13 cellular contexts compared by ENCODE assay signal in the genomic region with DNA sequence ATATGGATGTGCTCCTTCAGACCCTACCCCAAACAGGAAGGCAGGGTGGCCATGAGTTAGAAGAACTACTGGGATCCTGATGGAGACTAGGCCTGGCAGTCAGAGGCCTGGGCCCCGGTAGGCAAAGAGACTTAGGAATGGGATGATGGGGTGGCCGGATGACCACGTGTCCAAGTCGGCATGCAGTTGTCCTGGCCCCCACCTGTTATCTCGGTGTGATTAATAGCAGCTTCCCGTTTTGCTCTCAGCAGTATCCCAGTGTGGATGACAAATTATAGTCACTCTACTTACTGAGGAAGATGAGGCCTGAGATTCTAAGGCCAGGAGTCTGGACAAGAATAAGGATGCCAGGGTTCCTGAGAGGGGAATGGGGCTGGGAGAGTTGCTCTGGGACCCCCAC. TPM values are rescaled to one million over a fixed set of nuclear protein-coding genes. Genes with fewer than 3 reads are reported as not detected.
DNase-seq lines count a peak whose midpoint lies in the region; ATAC-seq, FAIRE-seq and TF ChIP-seq lines count a peak whose summit lies in the region.
"Had no signal": no experiment of that assay in that cellular context is flagged by ENCODE, and none has a peak within 500 bp of the region (broad histone marks: within the 10 kb centered on the region; RNA-seq: fewer than 3 reads in every experiment).

No MANE protein-coding gene starts in this region.

- H3K4me3 ChIP-seq in HepG2 (replicated peaks in 1 of 3; ENCODE audit: insufficient read depth in 1 of 3, low read depth in 2 of 3, low read length in 3 of 3) (peak overlapping the region in 1 of 3 experiments; percentile 28; a peak in 1 of 6 replicates), right lobe of liver (no peak overlapping the region), neuronal stem cell (ENCODE audit: low read length in 2 of 2) (no peak overlapping the region), vagina (no peak overlapping the region)

- no peak overlapping the region for H2BK12ac ChIP-seq in neuronal stem cell (ENCODE audit: low read length)

- H3K23ac ChIP-seq in neuronal stem cell (ENCODE audit: low read depth, low read length, poor library complexity), result no peak overlapping the region

- H3K14ac ChIP-seq in neuronal stem cell (ENCODE audit: low read length), result no peak overlapping the region

- no peaks in the 10 kb centered on the region for H3K27me3 ChIP-seq in HepG2 (ENCODE audit: control insufficient read depth in 1 of 2, insufficient read depth in 2 of 2, low read length in 2 of 2)
- H3K27me3 ChIP-seq in right lobe of liver, result no peaks in the 10 kb centered on the region
- H3K27me3 ChIP-seq in neuronal stem cell (ENCODE audit: control insufficient read depth in 3 of 3, insufficient read depth in 3 of 3, low read depth in 1 of 3, low read length in 3 of 3), result peaks cover 0 to 34% (median 10%) of the 10 kb centered on the region in 3 experiments
- H3K27me3 ChIP-seq in vagina, result no peaks in the 10 kb centered on the region

- H2BK120ac ChIP-seq in neuronal stem cell (ENCODE audit: low read depth, low read length), result no peak overlapping the region

- no peak for DNase-seq in HepG2 (ENCODE audit: low spot score)
- DNase-seq in right lobe of liver, result no peak
- no peak for DNase-seq in caudate nucleus (lab: John Stamatoyannopoulos, UW)
- no peak for DNase-seq in neuronal stem cell (ENCODE audit: low spot score)
- DNase-seq in vagina (ENCODE audit: extremely low spot score in 2 of 2), result no peak
- DNase-seq in NCI-H524 treated with DMSO at 0.1 percent for 48 hours (lab: John Stamatoyannopoulos, UW), result no peak
- DNase-seq: C1 segment of cervical spinal cord, KBM-7, NCI-H2029 treated with DMSO at 0.1 percent for 48 hours had no signal

- CTCF ChIA-PET in HepG2 (lab: Yijun Ruan, JAX; ENCODE audit: low intra/inter-chr PET ratio, low total read pairs), result no interaction called here

- H3K79me1 ChIP-seq in neuronal stem cell (ENCODE audit: low read depth, low read length), result peaks cover 3% of the 10 kb centered on the region

- H4K8ac ChIP-seq in neuronal stem cell (ENCODE audit: low read depth, low read length), result no peak overlapping the region

- H3K18ac ChIP-seq in neuronal stem cell (ENCODE audit: low read length), result no peak overlapping the region

- no peak for FAIRE-seq in HepG2 (lab: Jason Lieb, UNC)
- FAIRE-seq: colon had no signal

- TF ChIP-seq POLR2A in HepG2 (IDR thresholded peaks at IDR 0.05; ENCODE audit: insufficient read depth in 1 of 2, low read depth in 2 of 2, low read length in 2 of 2), result no peak
- TF ChIP-seq POLR2A in right lobe of liver (IDR thresholded peaks at IDR 0.05), result no peak
- no peak for TF ChIP-seq POLR2A in vagina (IDR thresholded peaks at IDR 0.05)

- H3K4ac ChIP-seq in neuronal stem cell (ENCODE audit: low read length), result no peak overlapping the region

- no peak for TF ChIP-seq EP300 in HepG2 (IDR thresholded peaks at IDR 0.05; ENCODE audit: low read depth in 2 of 2, low read length in 2 of 2)
- no peak for TF ChIP-seq EP300 in HepG2 (CRISPR knock-in tag; IDR thresholded peaks at IDR 0.05; ENCODE audit: borderline replicate concordance)

- ATAC-seq in HepG2 (peak; percentile 7; the same call in 1 of the 3 replicates), right lobe of liver (no peak), GM19452 (IDR thresholded peaks at IDR 0.05; ENCODE audit: unreplicated experiment) (no peak), HG02840 (IDR thresholded peaks at IDR 0.05; ENCODE audit: low FRiP score, unreplicated experiment) (no peak)

- H3K36me3 ChIP-seq in HepG2 (replicated peaks in 1 of 2; ENCODE audit: control insufficient read depth in 1 of 2, insufficient read depth in 2 of 2, low read length in 2 of 2), result no peaks in the 10 kb centered on the region
- H3K36me3 ChIP-seq in right lobe of liver, result no peaks in the 10 kb centered on the region
- H3K36me3 ChIP-seq in neuronal stem cell (replicated peaks in 1 of 2; ENCODE audit: control insufficient read depth in 2 of 2, insufficient read depth in 2 of 2, low read length in 2 of 2), result no peaks in the 10 kb centered on the region
- H3K36me3 ChIP-seq in vagina, result no peaks in the 10 kb centered on the region
- H3K36me3 ChIP-seq: neutrophil had no signal

- H3K79me2 ChIP-seq in HepG2 (ENCODE audit: insufficient read depth, low read length), result no peaks in the 10 kb centered on the region

- TF ChIP-seq CTCF in HepG2 (CRISPR knock-in tag; IDR thresholded peaks at IDR 0.05) (no peak), right lobe of liver (IDR thresholded peaks at IDR 0.05) (no peak), vagina (IDR thresholded peaks at IDR 0.05) (no peak)

- H2AFZ ChIP-seq in HepG2 (ENCODE audit: low read length) (no peak overlapping the region), neuronal stem cell (ENCODE audit: low read length) (no peak overlapping the region)

- no peak overlapping the region for H2BK15ac ChIP-seq in neuronal stem cell (ENCODE audit: low read length)

- POLR2A ChIA-PET in HepG2 (lab: Yijun Ruan, JAX), result interaction anchor here (1.3 to 3.9 kb wide), 2 partner anchors 8 to 10 kb away, joined by 10 to 18 read pairs; a partner anchor contains a TSS

- no TSS peak for BruUV-seq in HepG2 (replicated peaks; lab: Mats Ljungman, UMichigan)

- H3K4me1 ChIP-seq in HepG2 (ENCODE audit: insufficient read depth, low read length) (peaks cover 52% of the 10 kb centered on the region), right lobe of liver (peaks cover 0 to 4% (median 0%) of the 10 kb centered on the region in 4 donors), neuronal stem cell (ENCODE audit: control insufficient read depth in 2 of 2, insufficient read depth in 1 of 2, low read depth in 1 of 2, low read length in 2 of 2) (peaks cover 4 to 6% of the 10 kb centered on the region in 2 donors), vagina (peaks cover 24% of the 10 kb centered on the region)

- no peak for TF ChIP-seq RAD21 in HepG2 (CRISPR knock-in tag; IDR thresholded peaks at IDR 0.05)

- intact Hi-C loops in HepG2 (cut with micrococcal nuclease; ENCODE audit: unreplicated experiment) (no loop called here), right lobe of liver (cut with DNase I) (no loop called here), vagina (cut with DNase I) (no loop called here)

- H4K91ac ChIP-seq in neuronal stem cell (ENCODE audit: low read depth, low read length, poor library complexity), result no peak overlapping the region

- H3K4me2 ChIP-seq in HepG2 (ENCODE audit: low read depth, low read length), result peak overlapping the region; percentile 65
- no peak overlapping the region for H3K4me2 ChIP-seq in neuronal stem cell (ENCODE audit: insufficient read depth, low read length, poor library complexity, severe bottlenecking)

- H3K9ac ChIP-seq in HepG2 (ENCODE audit: insufficient read depth, low read depth, low read length) (no peak overlapping the region), neuronal stem cell (ENCODE audit: low read depth, low read length, poor library complexity) (no peak overlapping the region)

- H3K27ac ChIP-seq in HepG2 (ENCODE audit: extremely low read length, insufficient read depth, low read length) (no peak overlapping the region), right lobe of liver (no peak overlapping the region), caudate nucleus (ENCODE audit: low read depth, low read length) (peak overlapping the region; percentile 94), neuronal stem cell (replicated peaks; ENCODE audit: low read length) (no peak overlapping the region), vagina (peak overlapping the region; percentile 82)
- H3K27ac ChIP-seq: neutrophil had no signal

- H3K9me3 ChIP-seq in HepG2 (ENCODE audit: low read length) (no peaks in the 10 kb centered on the region), right lobe of liver (no peaks in the 10 kb centered on the region), neuronal stem cell (replicated peaks in 1 of 2; ENCODE audit: control insufficient read depth in 2 of 2, insufficient read depth in 1 of 2, low read depth in 1 of 2, low read length in 2 of 2) (no peaks in the 10 kb centered on the region), vagina (no peaks in the 10 kb centered on the region)
- H3K9me3 ChIP-seq: neutrophil had no signal

- H2AK5ac ChIP-seq in neuronal stem cell (ENCODE audit: low read depth, low read length), result no peak overlapping the region

- H2BK5ac ChIP-seq in neuronal stem cell (ENCODE audit: low read length), result peak overlapping the region; percentile 26

- 24% methylated on average over 6 of the region's 6 CpGs for WGBS in HepG2 (ENCODE audit: low lambda C conversion rate)
- no CpG with 5 or more reads among the region's 6 CpGs for WGBS in right lobe of liver (ENCODE audit: insufficient coverage, low coverage, low lambda C conversion rate, missing lambda C conversion rate)
- WGBS in neuronal stem cell (ENCODE audit: extremely low coverage in 2 of 2, insufficient read length in 2 of 2, insufficient replicate concordance in 1 of 2), 2 donors, result no CpG with 5 or more reads among the region's 6 CpGs

- H4K20me1 ChIP-seq in HepG2 (ENCODE audit: insufficient read depth, low read length), result no peaks in the 10 kb centered on the region

- in situ Hi-C loops in HepG2 (cut with HindIII; ENCODE audit: extremely low pct_ligation_motif_present, low pct_unique_long_range_greater_than_20kb), result no loop called here

RNA-seq across cellular contexts. Expression of a gene that starts 1.5 kb away (rescaled TPM):
- total RNA-seq in HepG2 (2016; rRNA removed; fragmentation: Illumina TruSeq; extraction: Trizol) (0.73 and 0.93 TPM in 2 replicates), right lobe of liver (10 to 100 TPM in 4 of 6 experiments, 1 to 10 TPM in 2; 6.1 to 14.7 (median 11.4) TPM), vagina (60.6 TPM)
- 3.9 and 4.8 TPM in 2 replicates for total RNA-seq in HepG2 (2016; cell fraction: cytosol; rRNA removed; fragmentation: Illumina TruSeq; extraction: Trizol; ENCODE audit: low read depth)
- 0.97 and 1.6 TPM in 2 replicates for total RNA-seq in HepG2 (2016; cell fraction: insoluble cytoplasmic fraction; rRNA removed; fragmentation: Illumina TruSeq; extraction: Trizol)
- 3.9 and 5.7 TPM in 2 replicates for total RNA-seq in HepG2 (2016; cell fraction: membrane; rRNA removed; fragmentation: Illumina TruSeq; extraction: Trizol)
- 1.2 TPM in 1 of 2 replicates, not detected in the other for total RNA-seq in HepG2 (2016; cell fraction: nucleus; rRNA removed; fragmentation: Illumina TruSeq; extraction: Trizol)
- 6.3 and 7.2 TPM in 2 replicates for polyA plus RNA-seq in HepG2 (2011; rRNA removed)
- polyA plus RNA-seq in HepG2 (2011; cell fraction: cytosol; rRNA removed), result 7.6 and 10.0 TPM in 2 replicates
- polyA plus RNA-seq in HepG2 (2011; cell fraction: nucleus; rRNA removed), result 5.3 and 5.4 TPM in 2 replicates
- polyA plus RNA-seq in HepG2 (2012), result 5.1 and 5.5 TPM in 2 replicates
- polyA plus RNA-seq in HepG2 (2016; cell fraction: cytosol; fragmentation: Illumina TruSeq; extraction: Trizol; ENCODE audit: low read depth), result 13.4 and 14.8 TPM in 2 replicates
- polyA plus RNA-seq in HepG2 (2016; cell fraction: insoluble cytoplasmic fraction; fragmentation: Illumina TruSeq; extraction: Trizol; ENCODE audit: low read depth), result 1.9 and 2.1 TPM in 2 replicates
- 12.4 and 14.7 TPM in 2 replicates for polyA plus RNA-seq in HepG2 (2016; cell fraction: membrane; fragmentation: Illumina TruSeq; extraction: Trizol; ENCODE audit: low read depth)
- polyA plus RNA-seq in HepG2 (2016; cell fraction: nucleus; fragmentation: Illumina TruSeq; extraction: Trizol; ENCODE audit: insufficient read depth, low read depth), result 1.4 and 2.2 TPM in 2 replicates
- 2.1 and 2.2 TPM in 2 replicates for polyA minus RNA-seq in HepG2 (2011; rRNA and poly(A)+ RNA removed; ENCODE audit: low replicate concordance)
- polyA minus RNA-seq in HepG2 (2011; cell fraction: cytosol; rRNA and poly(A)+ RNA removed), result 1.8 and 2.3 TPM in 2 replicates
- 0.99 and 1.0 TPM in 2 replicates for polyA minus RNA-seq in HepG2 (2011; cell fraction: nucleus; rRNA and poly(A)+ RNA removed)
- polyA plus RNA-seq in neuronal stem cell (2013, experiment 1 of 2), result 4.8 TPM
- 4.9 TPM for polyA plus RNA-seq in neuronal stem cell (2013, experiment 2 of 2)

RNA-seq across cellular contexts. Expression of a gene that starts 8.2 kb away (rescaled TPM):
- total RNA-seq in HepG2 (2016; rRNA removed; fragmentation: Illumina TruSeq; extraction: Trizol) (1.7 and 2.5 TPM in 2 replicates), right lobe of liver (10 to 100 TPM in 2 of 6 experiments, 1 to 10 TPM in 4; 4.3 to 13.0 (median 6.2) TPM), vagina (20.1 TPM)
- total RNA-seq in HepG2 (2016; cell fraction: cytosol; rRNA removed; fragmentation: Illumina TruSeq; extraction: Trizol; ENCODE audit: low read depth), result 0.20 and 0.79 TPM in 2 replicates
- total RNA-seq in HepG2 (2016; cell fraction: insoluble cytoplasmic fraction; rRNA removed; fragmentation: Illumina TruSeq; extraction: Trizol), result 2.0 and 2.2 TPM in 2 replicates
- 1.1 and 2.2 TPM in 2 replicates for total RNA-seq in HepG2 (2016; cell fraction: membrane; rRNA removed; fragmentation: Illumina TruSeq; extraction: Trizol)
- 2.9 and 3.2 TPM in 2 replicates for total RNA-seq in HepG2 (2016; cell fraction: nucleus; rRNA removed; fragmentation: Illumina TruSeq; extraction: Trizol)
- polyA plus RNA-seq in HepG2 (2011; rRNA removed), result 3.3 TPM in 2 replicates
- 2.2 TPM in 2 replicates for polyA plus RNA-seq in HepG2 (2011; cell fraction: cytosol; rRNA removed)
- polyA plus RNA-seq in HepG2 (2011; cell fraction: nucleus; rRNA removed), result 9.6 and 11.2 TPM in 2 replicates
- polyA plus RNA-seq in HepG2 (2012), result 2.6 and 3.9 TPM in 2 replicates
- 0.76 and 2.2 TPM in 2 replicates for polyA plus RNA-seq in HepG2 (2016; cell fraction: cytosol; fragmentation: Illumina TruSeq; extraction: Trizol; ENCODE audit: low read depth)
- polyA plus RNA-seq in HepG2 (2016; cell fraction: insoluble cytoplasmic fraction; fragmentation: Illumina TruSeq; extraction: Trizol; ENCODE audit: low read depth), result 3.1 and 3.7 TPM in 2 replicates
- polyA plus RNA-seq in HepG2 (2016; cell fraction: membrane; fragmentation: Illumina TruSeq; extraction: Trizol; ENCODE audit: low read depth), result 2.2 and 2.3 TPM in 2 replicates
- polyA plus RNA-seq in HepG2 (2016; cell fraction: nucleus; fragmentation: Illumina TruSeq; extraction: Trizol; ENCODE audit: insufficient read depth, low read depth), result 4.9 and 6.7 TPM in 2 replicates
- polyA minus RNA-seq in HepG2 (2011; rRNA and poly(A)+ RNA removed; ENCODE audit: low replicate concordance), result 2.2 and 7.1 TPM in 2 replicates
- 0.26 and 1.3 TPM in 2 replicates for polyA minus RNA-seq in HepG2 (2011; cell fraction: cytosol; rRNA and poly(A)+ RNA removed)
- 2.1 and 3.0 TPM in 2 replicates for polyA minus RNA-seq in HepG2 (2011; cell fraction: nucleus; rRNA and poly(A)+ RNA removed)
- 0.63 TPM for polyA plus RNA-seq in neuronal stem cell (2013, experiment 1 of 2)
- 0.62 TPM for polyA plus RNA-seq in neuronal stem cell (2013, experiment 2 of 2)

RNA-seq across cellular contexts. Expression of a gene that starts 11.4 kb away (rescaled TPM):
- 64.5 and 75.4 TPM in 2 replicates for total RNA-seq in HepG2 (2016; rRNA removed; fragmentation: Illumina TruSeq; extraction: Trizol)
- total RNA-seq in HepG2 (2016; cell fraction: cytosol; rRNA removed; fragmentation: Illumina TruSeq; extraction: Trizol; ENCODE audit: low read depth), result 46.1 and 48.3 TPM in 2 replicates
- 67.8 and 80.2 TPM in 2 replicates for total RNA-seq in HepG2 (2016; cell fraction: insoluble cytoplasmic fraction; rRNA removed; fragmentation: Illumina TruSeq; extraction: Trizol)
- total RNA-seq in HepG2 (2016; cell fraction: membrane; rRNA removed; fragmentation: Illumina TruSeq; extraction: Trizol), result 96.7 and 98.4 TPM in 2 replicates
- total RNA-seq in HepG2 (2016; cell fraction: nucleus; rRNA removed; fragmentation: Illumina TruSeq; extraction: Trizol), result 31.6 and 38.4 TPM in 2 replicates
- 55.8 and 57.3 TPM in 2 replicates for polyA plus RNA-seq in HepG2 (2011; rRNA removed)
- polyA plus RNA-seq in HepG2 (2011; cell fraction: cytosol; rRNA removed), result 51.2 and 51.8 TPM in 2 replicates
- polyA plus RNA-seq in HepG2 (2011; cell fraction: nucleus; rRNA removed), result 36.5 and 39.7 TPM in 2 replicates
- polyA plus RNA-seq in HepG2 (2012), result 20.5 and 25.7 TPM in 2 replicates
- polyA plus RNA-seq in HepG2 (2016; cell fraction: cytosol; fragmentation: Illumina TruSeq; extraction: Trizol; ENCODE audit: low read depth), result 29.8 and 32.5 TPM in 2 replicates
- polyA plus RNA-seq in HepG2 (2016; cell fraction: insoluble cytoplasmic fraction; fragmentation: Illumina TruSeq; extraction: Trizol; ENCODE audit: low read depth), result 66.8 and 75.8 TPM in 2 replicates
- 81.7 and 87.7 TPM in 2 replicates for polyA plus RNA-seq in HepG2 (2016; cell fraction: membrane; fragmentation: Illumina TruSeq; extraction: Trizol; ENCODE audit: low read depth)
- 52.7 and 61.4 TPM in 2 replicates for polyA plus RNA-seq in HepG2 (2016; cell fraction: nucleus; fragmentation: Illumina TruSeq; extraction: Trizol; ENCODE audit: insufficient read depth, low read depth)
- polyA minus RNA-seq in HepG2 (2011; rRNA and poly(A)+ RNA removed; ENCODE audit: low replicate concordance), result 67.9 and 190 TPM in 2 replicates
- 26.8 and 29.3 TPM in 2 replicates for polyA minus RNA-seq in HepG2 (2011; cell fraction: cytosol; rRNA and poly(A)+ RNA removed)
- 19.1 and 20.5 TPM in 2 replicates for polyA minus RNA-seq in HepG2 (2011; cell fraction: nucleus; rRNA and poly(A)+ RNA removed)
- 10 to 100 TPM; 12.3 to 33.9 (median 15.1) TPM for total RNA-seq in right lobe of liver
- 34.1 TPM for polyA plus RNA-seq in neuronal stem cell (2013, experiment 1 of 2)
- polyA plus RNA-seq in neuronal stem cell (2013, experiment 2 of 2), result 35.5 TPM
- total RNA-seq in vagina, result 60.2 TPM

RNA-seq across cellular contexts. Expression of a gene that starts 29.1 kb away (rescaled TPM):
- 4.1 and 10.3 TPM in 2 replicates for total RNA-seq in HepG2 (2016; rRNA removed; fragmentation: Illumina TruSeq; extraction: Trizol)
- total RNA-seq in HepG2 (2016; cell fraction: cytosol; rRNA removed; fragmentation: Illumina TruSeq; extraction: Trizol; ENCODE audit: low read depth), result 6.3 and 6.7 TPM in 2 replicates
- 3.2 and 7.8 TPM in 2 replicates for total RNA-seq in HepG2 (2016; cell fraction: insoluble cytoplasmic fraction; rRNA removed; fragmentation: Illumina TruSeq; extraction: Trizol)
- 7.2 and 7.7 TPM in 2 replicates for total RNA-seq in HepG2 (2016; cell fraction: membrane; rRNA removed; fragmentation: Illumina TruSeq; extraction: Trizol)
- total RNA-seq in HepG2 (2016; cell fraction: nucleus; rRNA removed; fragmentation: Illumina TruSeq; extraction: Trizol), result 3.2 and 9.0 TPM in 2 replicates
- polyA plus RNA-seq in HepG2 (2011; rRNA removed), result 104 and 124 TPM in 2 replicates
- 69.4 and 81.9 TPM in 2 replicates for polyA plus RNA-seq in HepG2 (2011; cell fraction: cytosol; rRNA removed)
- polyA plus RNA-seq in HepG2 (2011; cell fraction: nucleus; rRNA removed), result 15.4 and 16.3 TPM in 2 replicates
- polyA plus RNA-seq in HepG2 (2012), result 26.8 and 35.7 TPM in 2 replicates
- polyA plus RNA-seq in HepG2 (2016; cell fraction: cytosol; fragmentation: Illumina TruSeq; extraction: Trizol; ENCODE audit: low read depth), result 16.5 and 18.7 TPM in 2 replicates
- 17.2 and 20.1 TPM in 2 replicates for polyA plus RNA-seq in HepG2 (2016; cell fraction: insoluble cytoplasmic fraction; fragmentation: Illumina TruSeq; extraction: Trizol; ENCODE audit: low read depth)
- polyA plus RNA-seq in HepG2 (2016; cell fraction: membrane; fragmentation: Illumina TruSeq; extraction: Trizol; ENCODE audit: low read depth), result 24.5 and 25.8 TPM in 2 replicates
- polyA plus RNA-seq in HepG2 (2016; cell fraction: nucleus; fragmentation: Illumina TruSeq; extraction: Trizol; ENCODE audit: insufficient read depth, low read depth), result 16.1 and 21.1 TPM in 2 replicates
- polyA minus RNA-seq in HepG2 (2011; rRNA and poly(A)+ RNA removed; ENCODE audit: low replicate concordance), result 12.6 and 26.1 TPM in 2 replicates
- 7.6 and 9.9 TPM in 2 replicates for polyA minus RNA-seq in HepG2 (2011; cell fraction: cytosol; rRNA and poly(A)+ RNA removed)
- 4.6 and 6.2 TPM in 2 replicates for polyA minus RNA-seq in HepG2 (2011; cell fraction: nucleus; rRNA and poly(A)+ RNA removed)
- total RNA-seq in right lobe of liver, result 100 to 1,000 TPM in 1 of 6 experiments, 10 to 100 TPM in 5; 31.6 to 179 (median 51.1) TPM
- polyA plus RNA-seq in neuronal stem cell (2013, experiment 1 of 2), result 0.13 TPM
- polyA plus RNA-seq in neuronal stem cell (2013, experiment 2 of 2), result 0.15 TPM
- total RNA-seq in vagina, result 40.0 TPM

RNA-seq across cellular contexts. Expression of a gene that starts 33.3 kb away (rescaled TPM):
- total RNA-seq in HepG2 (2016; rRNA removed; fragmentation: Illumina TruSeq; extraction: Trizol) (59.5 and 112 TPM in 2 replicates), right lobe of liver (100 to 1,000 TPM in 2 of 6 experiments, 10 to 100 TPM in 4; 54.2 to 199 (median 63.3) TPM), vagina (73.4 TPM)
- total RNA-seq in HepG2 (2016; cell fraction: cytosol; rRNA removed; fragmentation: Illumina TruSeq; extraction: Trizol; ENCODE audit: low read depth), result 17.5 and 21.1 TPM in 2 replicates
- total RNA-seq in HepG2 (2016; cell fraction: insoluble cytoplasmic fraction; rRNA removed; fragmentation: Illumina TruSeq; extraction: Trizol), result 62.6 and 101 TPM in 2 replicates
- 24.3 and 28.7 TPM in 2 replicates for total RNA-seq in HepG2 (2016; cell fraction: membrane; rRNA removed; fragmentation: Illumina TruSeq; extraction: Trizol)
- 84.0 and 86.6 TPM in 2 replicates for total RNA-seq in HepG2 (2016; cell fraction: nucleus; rRNA removed; fragmentation: Illumina TruSeq; extraction: Trizol)
- 127 and 167 TPM in 2 replicates for polyA plus RNA-seq in HepG2 (2011; rRNA removed)
- 188 and 194 TPM in 2 replicates for polyA plus RNA-seq in HepG2 (2011; cell fraction: cytosol; rRNA removed)
- 91.5 and 103 TPM in 2 replicates for polyA plus RNA-seq in HepG2 (2011; cell fraction: nucleus; rRNA removed)
- 56.7 and 59.6 TPM in 2 replicates for polyA plus RNA-seq in HepG2 (2012)
- 12.2 and 12.9 TPM in 2 replicates for polyA plus RNA-seq in HepG2 (2016; cell fraction: cytosol; fragmentation: Illumina TruSeq; extraction: Trizol; ENCODE audit: low read depth)
- 73.5 and 77.4 TPM in 2 replicates for polyA plus RNA-seq in HepG2 (2016; cell fraction: insoluble cytoplasmic fraction; fragmentation: Illumina TruSeq; extraction: Trizol; ENCODE audit: low read depth)
- polyA plus RNA-seq in HepG2 (2016; cell fraction: membrane; fragmentation: Illumina TruSeq; extraction: Trizol; ENCODE audit: low read depth), result 22.9 and 23.5 TPM in 2 replicates
- 172 and 177 TPM in 2 replicates for polyA plus RNA-seq in HepG2 (2016; cell fraction: nucleus; fragmentation: Illumina TruSeq; extraction: Trizol; ENCODE audit: insufficient read depth, low read depth)
- polyA minus RNA-seq in HepG2 (2011; rRNA and poly(A)+ RNA removed; ENCODE audit: low replicate concordance), result 205 and 272 TPM in 2 replicates
- polyA minus RNA-seq in HepG2 (2011; cell fraction: cytosol; rRNA and poly(A)+ RNA removed), result 31.8 and 40.4 TPM in 2 replicates
- polyA minus RNA-seq in HepG2 (2011; cell fraction: nucleus; rRNA and poly(A)+ RNA removed), result 30.7 and 35.3 TPM in 2 replicates
- 99.7 TPM for polyA plus RNA-seq in neuronal stem cell (2013, experiment 1 of 2)
- polyA plus RNA-seq in neuronal stem cell (2013, experiment 2 of 2), result 99.4 TPM

Comparison
In these comparisons a context has a peak if more than half of its experiments do, and no peak if none do; other contexts are left out.
1. H3K27ac ChIP-seq: peak in caudate nucleus (single experiment) and vagina (single experiment); none in HepG2 (single experiment), right lobe of liver (0 of 3) and neuronal stem cell (single experiment).